ENCODE assay signal across 19 cellular contexts in the genomic region with DNA sequence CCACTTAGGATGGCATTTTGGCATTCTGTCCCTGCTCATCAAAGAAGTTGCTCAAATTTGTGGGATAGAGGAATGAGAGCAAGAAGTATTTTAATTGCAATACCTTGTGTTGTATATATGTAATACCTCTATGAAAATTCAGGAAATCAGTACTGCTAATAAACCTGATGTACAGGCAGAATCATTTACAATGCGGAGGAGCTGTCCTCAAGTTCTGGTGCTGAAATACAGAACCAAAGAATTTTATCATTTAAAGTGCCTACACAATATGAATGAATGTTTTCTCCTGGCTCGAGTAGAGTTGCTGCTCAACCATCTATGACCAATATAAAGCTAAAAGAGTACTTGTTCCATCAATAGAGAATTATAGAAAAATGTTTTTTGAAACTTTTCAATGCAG.
A peak's percentile ranks its signal among the peaks of the same experiment; 100 is the strongest.
DNase-seq lines count a peak whose midpoint lies in the region; ATAC-seq and TF ChIP-seq lines count a peak whose summit lies in the region.
"Had no signal": no experiment of that assay in that cellular context is flagged by ENCODE, and none has a peak within 500 bp of the region (broad histone marks: within the 10 kb centered on the region; RNA-seq: fewer than 3 reads in every experiment).

No MANE protein-coding gene starts in this region.

- no peaks in the 10 kb centered on the region for H3K9me3 ChIP-seq in neural progenitor cell (ENCODE audit: low read depth)
- H3K9me3 ChIP-seq: ascending aorta, mucosa of descending colon, spleen, vagina had no signal

- peaks cover 10% of the 10 kb centered on the region for H3K27me3 Mint-ChIP-seq in activated CD4-positive, alpha-beta T cell treated with anti-CD3 and anti-CD28 coated beads, Interleukin-2, amount 10 ng/mL, durations not matched to agents 7 days and 5 days
- peaks cover 16% of the 10 kb centered on the region for H3K27me3 Mint-ChIP-seq in activated CD4-positive, alpha-beta T cell treated with anti-CD3 and anti-CD28 coated beads for 36 hours
- peaks cover 4% of the 10 kb centered on the region for H3K27me3 Mint-ChIP-seq in neural progenitor cell (ENCODE audit: insufficient read depth, low read depth)

- no peaks in the 10 kb centered on the region for H3F3A ChIP-seq in neural progenitor cell (ENCODE audit: low read depth)

- H3K27ac Mint-ChIP-seq in activated CD4-positive, alpha-beta T cell treated with anti-CD3 and anti-CD28 coated beads, Interleukin-2, amount 10 ng/mL, durations not matched to agents 7 days and 5 days: no peak overlapping the region
- no peak overlapping the region for H3K27ac Mint-ChIP-seq in activated CD4-positive, alpha-beta T cell treated with anti-CD3 and anti-CD28 coated beads for 36 hours
- no peak overlapping the region for H3K27ac Mint-ChIP-seq in neural progenitor cell
- H3K27ac Mint-ChIP-seq: stimulated activated naive CD8-positive, alpha-beta T cell treated with anti-CD3 and anti-CD28 coated beads, Interleukin-15, amount 100 ng/mL, for 72 hours had no signal

- peaks cover 30% of the 10 kb centered on the region for H3K27me3 ChIP-seq in neural progenitor cell
- H3K27me3 ChIP-seq: ascending aorta, spleen, vagina had no signal

- ATAC-seq in activated CD4-positive, alpha-beta T cell treated with anti-CD3 and anti-CD28 coated beads for 36 hours: no peak
- ATAC-seq in GM21515 (IDR thresholded peaks at IDR 0.05; ENCODE audit: unreplicated experiment) (no peak), GM18519 (IDR thresholded peaks at IDR 0.05; ENCODE audit: low FRiP score, unreplicated experiment) (no peak)
- ATAC-seq: mucosa of descending colon; stimulated activated naive CD8-positive, alpha-beta T cell treated with anti-CD3 and anti-CD28 coated beads, Interleukin-15, amount 100 ng/mL, for 72 hours had no signal

- intact Hi-C loops in activated CD4-positive, alpha-beta T cell treated with anti-CD3 and anti-CD28 coated beads for 36 hours (cut with DNase I, micrococcal nuclease): no loop called here

- no peak for TF ChIP-seq CTCF in neural progenitor cell (IDR thresholded peaks at IDR 0.05)

- H3K36me3 Mint-ChIP-seq in activated CD4-positive, alpha-beta T cell treated with anti-CD3 and anti-CD28 coated beads, Interleukin-2, amount 10 ng/mL, durations not matched to agents 7 days and 5 days (ENCODE audit: low read depth): no peaks in the 10 kb centered on the region
- no peaks in the 10 kb centered on the region for H3K36me3 Mint-ChIP-seq in activated CD4-positive, alpha-beta T cell treated with anti-CD3 and anti-CD28 coated beads for 36 hours (ENCODE audit: low read depth)
- H3K36me3 Mint-ChIP-seq in neural progenitor cell: no peaks in the 10 kb centered on the region

- H3K36me3 ChIP-seq in neural progenitor cell: no peaks in the 10 kb centered on the region
- H3K36me3 ChIP-seq: ascending aorta, spleen, vagina had no signal

- H3K9me3 Mint-ChIP-seq in activated CD4-positive, alpha-beta T cell treated with anti-CD3 and anti-CD28 coated beads, Interleukin-2, amount 10 ng/mL, durations not matched to agents 7 days and 5 days: no peaks in the 10 kb centered on the region
- peaks cover 3% of the 10 kb centered on the region for H3K9me3 Mint-ChIP-seq in activated CD4-positive, alpha-beta T cell treated with anti-CD3 and anti-CD28 coated beads for 36 hours (ENCODE audit: low read depth)
- no peaks in the 10 kb centered on the region for H3K9me3 Mint-ChIP-seq in neural progenitor cell
- H3K9me3 Mint-ChIP-seq: stimulated activated naive CD8-positive, alpha-beta T cell treated with anti-CD3 and anti-CD28 coated beads, Interleukin-15, amount 100 ng/mL, for 72 hours had no signal

- H3K9ac ChIP-seq in neural progenitor cell: no peak overlapping the region
- H3K9ac ChIP-seq: KMS-11, parathyroid adenoma had no signal

- POLR2A ChIA-PET in activated CD4-positive, alpha-beta T cell treated with anti-CD3 and anti-CD28 coated beads, Interleukin-2, amount 10 ng/mL, durations not matched to agents 7 days and 5 days (lab: Charles Lee): no interaction called here
- POLR2A ChIA-PET in activated CD4-positive, alpha-beta T cell treated with anti-CD3 and anti-CD28 coated beads for 36 hours (lab: Charles Lee): no interaction called here

- CTCF ChIA-PET in activated CD4-positive, alpha-beta T cell treated with anti-CD3 and anti-CD28 coated beads, Interleukin-2, amount 10 ng/mL, durations not matched to agents 7 days and 5 days (lab: Charles Lee): no interaction called here
- CTCF ChIA-PET in activated CD4-positive, alpha-beta T cell treated with anti-CD3 and anti-CD28 coated beads for 36 hours (lab: Charles Lee): interaction anchor here (0.9 kb wide), 1 partner anchor 26 kb away, joined by 3 read pairs; no protein-coding TSS in a partner anchor

- H3K79me2 ChIP-seq in neural progenitor cell (ENCODE audit: low read depth): no peaks in the 10 kb centered on the region
- H3K79me2 ChIP-seq: parathyroid adenoma had no signal

- no peak overlapping the region for H3K27ac ChIP-seq in neural progenitor cell
- H3K27ac ChIP-seq: ascending aorta, KMS-11, parathyroid adenoma, spleen, vagina had no signal

- no peaks in the 10 kb centered on the region for H3K4me1 Mint-ChIP-seq in activated CD4-positive, alpha-beta T cell treated with anti-CD3 and anti-CD28 coated beads, Interleukin-2, amount 10 ng/mL, durations not matched to agents 7 days and 5 days
- H3K4me1 Mint-ChIP-seq in activated CD4-positive, alpha-beta T cell treated with anti-CD3 and anti-CD28 coated beads for 36 hours: no peaks in the 10 kb centered on the region
- peaks cover 4% of the 10 kb centered on the region for H3K4me1 Mint-ChIP-seq in neural progenitor cell
- H3K4me1 Mint-ChIP-seq: stimulated activated naive CD8-positive, alpha-beta T cell treated with anti-CD3 and anti-CD28 coated beads, Interleukin-15, amount 100 ng/mL, for 72 hours had no signal

- peaks cover under 1% of the 10 kb centered on the region for H3K4me1 ChIP-seq in neural progenitor cell
- H3K4me1 ChIP-seq: ascending aorta, parathyroid adenoma, spleen, vagina had no signal

- no peak overlapping the region for H3K4me3 ChIP-seq in neural progenitor cell
- H3K4me3 ChIP-seq: ascending aorta, mucosa of descending colon, spleen, vagina had no signal

- H3K4me2 ChIP-seq in neural progenitor cell: no peak overlapping the region
- H3K4me2 ChIP-seq: KMS-11 had no signal

- H3K4me3 Mint-ChIP-seq in activated CD4-positive, alpha-beta T cell treated with anti-CD3 and anti-CD28 coated beads, Interleukin-2, amount 10 ng/mL, durations not matched to agents 7 days and 5 days: no peak overlapping the region
- H3K4me3 Mint-ChIP-seq in activated CD4-positive, alpha-beta T cell treated with anti-CD3 and anti-CD28 coated beads for 36 hours: no peak overlapping the region
- no peak overlapping the region for H3K4me3 Mint-ChIP-seq in neural progenitor cell
- H3K4me3 Mint-ChIP-seq: stimulated activated naive CD8-positive, alpha-beta T cell treated with anti-CD3 and anti-CD28 coated beads, Interleukin-15, amount 100 ng/mL, for 72 hours had no signal

- H4K20me1 ChIP-seq in neural progenitor cell (ENCODE audit: low read depth): peaks cover 17% of the 10 kb centered on the region

- no peak overlapping the region for H2AFZ ChIP-seq in neural progenitor cell (replicated peaks)
- H2AFZ ChIP-seq: parathyroid adenoma had no signal

- DNase-seq in activated CD4-positive, alpha-beta T cell treated with anti-CD3 and anti-CD28 coated beads, Interleukin-2, amount 10 ng/mL, durations not matched to agents 7 days and 5 days: peak; percentile 12
- no peak for DNase-seq in activated CD4-positive, alpha-beta T cell treated with anti-CD3 and anti-CD28 coated beads for 36 hours
- DNase-seq in dermis microvascular lymphatic vessel endothelial cell (ENCODE audit: low read depth in 2 of 2): peak; percentile 9 to 40
- DNase-seq in neural progenitor cell (ENCODE audit: low spot score): peak; percentile 41
- DNase-seq in NCI-H1092 treated with DMSO at 0.1 percent for 48 hours (lab: John Stamatoyannopoulos, UW): no peak
- DNase-seq: activated CD4-positive, alpha-beta T cell treated with anti-CD3 and anti-CD28 coated beads, Interleukin-2, amount 50 U/mL, for 48 hours; effector CD8-positive, alpha-beta T cell; NCI-H1930; Right ventricle myocardium superior; spleen; stimulated activated naive CD8-positive, alpha-beta T cell treated with anti-CD3 and anti-CD28 coated beads, Interleukin-15, amount 100 ng/mL, for 72 hours had no signal

TF ChIP-seq in PFSK-1, 5 proteins besides CTCF, POLR2A, EP300 and RAD21:
- TF ChIP-seq TAF1 (IDR thresholded peaks at IDR 0.05; ENCODE audit: borderline replicate concordance, insufficient read depth, low read length): no peak
- TF ChIP-seq, protein P1, sequence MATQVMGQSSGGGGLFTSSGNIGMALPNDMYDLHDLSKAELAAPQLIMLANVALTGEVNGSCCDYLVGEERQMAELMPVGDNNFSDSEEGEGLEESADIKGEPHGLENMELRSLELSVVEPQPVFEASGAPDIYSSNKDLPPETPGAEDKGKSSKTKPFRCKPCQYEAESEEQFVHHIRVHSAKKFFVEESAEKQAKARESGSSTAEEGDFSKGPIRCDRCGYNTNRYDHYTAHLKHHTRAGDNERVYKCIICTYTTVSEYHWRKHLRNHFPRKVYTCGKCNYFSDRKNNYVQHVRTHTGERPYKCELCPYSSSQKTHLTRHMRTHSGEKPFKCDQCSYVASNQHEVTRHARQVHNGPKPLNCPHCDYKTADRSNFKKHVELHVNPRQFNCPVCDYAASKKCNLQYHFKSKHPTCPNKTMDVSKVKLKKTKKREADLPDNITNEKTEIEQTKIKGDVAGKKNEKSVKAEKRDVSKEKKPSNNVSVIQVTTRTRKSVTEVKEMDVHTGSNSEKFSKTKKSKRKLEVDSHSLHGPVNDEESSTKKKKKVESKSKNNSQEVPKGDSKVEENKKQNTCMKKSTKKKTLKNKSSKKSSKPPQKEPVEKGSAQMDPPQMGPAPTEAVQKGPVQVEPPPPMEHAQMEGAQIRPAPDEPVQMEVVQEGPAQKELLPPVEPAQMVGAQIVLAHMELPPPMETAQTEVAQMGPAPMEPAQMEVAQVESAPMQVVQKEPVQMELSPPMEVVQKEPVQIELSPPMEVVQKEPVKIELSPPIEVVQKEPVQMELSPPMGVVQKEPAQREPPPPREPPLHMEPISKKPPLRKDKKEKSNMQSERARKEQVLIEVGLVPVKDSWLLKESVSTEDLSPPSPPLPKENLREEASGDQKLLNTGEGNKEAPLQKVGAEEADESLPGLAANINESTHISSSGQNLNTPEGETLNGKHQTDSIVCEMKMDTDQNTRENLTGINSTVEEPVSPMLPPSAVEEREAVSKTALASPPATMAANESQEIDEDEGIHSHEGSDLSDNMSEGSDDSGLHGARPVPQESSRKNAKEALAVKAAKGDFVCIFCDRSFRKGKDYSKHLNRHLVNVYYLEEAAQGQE (IDR thresholded peaks at IDR 0.05; ENCODE audit: insufficient read depth in 1 of 2, low read depth in 2 of 2, low read length in 2 of 2): peak; percentile 84 to 93

Comparison
In these comparisons a context has a peak if more than half of its experiments do, and no peak if none do; other contexts are left out.
1. DNase-seq: peak in activated CD4-positive, alpha-beta T cell treated with anti-CD3 and anti-CD28 coated beads, Interleukin-2, amount 10 ng/mL, durations not matched to agents 7 days and 5 days (single experiment), dermis microvascular lymphatic vessel endothelial cell (2 of 2) and neural progenitor cell (single experiment); none in activated CD4-positive, alpha-beta T cell treated with anti-CD3 and anti-CD28 coated beads for 36 hours (single experiment) and NCI-H1092 treated with DMSO at 0.1 percent for 48 hours (single experiment).